Comparison of ENCODE assay signal across 8 cellular contexts in genomic region chr2:61177727-61178549, GRCh38. TPM values are rescaled to one million over a fixed set of nuclear protein-coding genes. Genes with fewer than 3 reads are reported as not detected.
DNase-seq lines count a peak whose midpoint lies in the region; ATAC-seq and TF ChIP-seq lines count a peak whose summit lies in the region.

No MANE protein-coding gene starts in this region.

- H4K20me1 ChIP-seq in PC-9 (ENCODE audit: insufficient read depth) = 0 out of 2 replicates have a peak, but pooled peaks cover 4% of the 10 kb centered on the region

- H3K9me3 ChIP-seq in PC-9 (ENCODE audit: insufficient read depth, low read depth) (no peaks in the 10 kb centered on the region), left ventricle myocardium inferior (replicated peaks) (no peaks in the 10 kb centered on the region)

- POLR2A ChIA-PET in PC-9 (lab: Charles Lee; ENCODE audit: unreplicated experiment) = interaction anchor here (0.6 to 1.3 kb wide), 6 partner anchors 29 to 595 kb away, joined by 3 to 5 read pairs (median 3); no protein-coding TSS in a partner anchor

- H3F3A ChIP-seq in PC-9 (ENCODE audit: insufficient read depth, low read depth) = no peaks in the 10 kb centered on the region

- peak overlapping the region; percentile 93 for H2AFZ ChIP-seq in PC-9

- CTCF ChIA-PET in PC-9 (lab: Charles Lee) = no interaction called here

- TSS peak; percentile 38 for BruUV-seq in PC-9 (replicated peaks; lab: Mats Ljungman, UMichigan)

- TF ChIP-seq CTCF in PC-9 (conservative IDR thresholded peaks at IDR 0.05) (no peak), left ventricle myocardium inferior (IDR thresholded peaks at IDR 0.05; ENCODE audit: borderline replicate concordance) (no peak)

- H3K4me3 ChIP-seq in PC-9 (peak overlapping the region; percentile 62), left ventricle myocardium inferior (peak overlapping the region; percentile 90)

- H3K27ac Mint-ChIP-seq in activated naive CD4-positive, alpha-beta T cell treated with anti-CD3 and anti-CD28 coated beads, Interleukin-2, amount 50 U/mL, for 72 hours = peak overlapping the region; percentile 89 to 96

- H3K27ac ChIP-seq in PC-9 = peak overlapping the region; percentile 89
- peak overlapping the region; percentile 99 for H3K27ac ChIP-seq in left ventricle myocardium inferior (replicated peaks)

- no peaks in the 10 kb centered on the region for H3K9me3 Mint-ChIP-seq in activated naive CD4-positive, alpha-beta T cell treated with anti-CD3 and anti-CD28 coated beads, Interleukin-2, amount 50 U/mL, for 72 hours

- peak overlapping the region; percentile 97 for H3K4me2 ChIP-seq in PC-9

- DNase-seq in PC-9 = no peak
- peak; percentile 49 to 64 for DNase-seq in activated naive CD4-positive, alpha-beta T cell treated with anti-CD3 and anti-CD28 coated beads, Interleukin-2, amount 50 U/mL, for 72 hours (ENCODE audit: low spot score in 2 of 2)
- DNase-seq in left ventricle myocardium inferior = peak; percentile 30
- DNase-seq in sciatic nerve (ENCODE audit: low spot score) = peak; percentile 67
- DNase-seq in 8988T = no peak
- no peak for DNase-seq in HuH-7.5 (ENCODE audit: low spot score)

- H3K9me2 ChIP-seq in PC-9 (ENCODE audit: insufficient read depth) = no peaks in the 10 kb centered on the region

- peaks cover 38% of the 10 kb centered on the region for H3K79me2 ChIP-seq in PC-9 (ENCODE audit: low read depth)

- intact Hi-C loops in PC-9 (cut with micrococcal nuclease; ENCODE audit: unreplicated experiment) = loop anchor here (2.0 to 10.0 kb wide), 2 partner anchors 33 to 163 kb away; partner anchors contain the start of genes PEX13 and PUS10
- intact Hi-C loops in left ventricle myocardium inferior (cut with micrococcal nuclease) = no loop called here
- intact Hi-C loops in sciatic nerve (cut with DNase I) = no loop called here

- peaks cover 46% of the 10 kb centered on the region in 2 donors for H3K36me3 Mint-ChIP-seq in activated naive CD4-positive, alpha-beta T cell treated with anti-CD3 and anti-CD28 coated beads, Interleukin-2, amount 50 U/mL, for 72 hours

- H3K36me3 ChIP-seq in PC-9 (ENCODE audit: low read depth) (peaks cover 34% of the 10 kb centered on the region), left ventricle myocardium inferior (peaks cover 22% of the 10 kb centered on the region)

- peaks cover 29% of the 10 kb centered on the region for H3K4me1 ChIP-seq in PC-9 (replicated peaks; ENCODE audit: insufficient read depth)
- H3K4me1 ChIP-seq in left ventricle myocardium inferior = peaks cover 68% of the 10 kb centered on the region

- no peaks in the 10 kb centered on the region for H3K27me3 ChIP-seq in PC-9 (ENCODE audit: insufficient read depth, low read depth)
- H3K27me3 ChIP-seq in left ventricle myocardium inferior (ENCODE audit: low read depth) = no peaks in the 10 kb centered on the region

- ATAC-seq in GM18498 (IDR thresholded peaks at IDR 0.05; ENCODE audit: unreplicated experiment) (peak; percentile 38), HG02623 (IDR thresholded peaks at IDR 0.05; ENCODE audit: unreplicated experiment) (peak; percentile 20), sciatic nerve (peak; percentile 2)
- peak; percentile 21 to 25 for ATAC-seq in activated naive CD4-positive, alpha-beta T cell treated with anti-CD3 and anti-CD28 coated beads, Interleukin-2, amount 50 U/mL, for 72 hours

RNA-seq across cellular contexts. Expression of gene C2orf74, which starts 15.9 kb away (rescaled TPM):
- total RNA-seq in PC-9 (2021) (19.2 and 22.6 TPM in 2 replicates), left ventricle myocardium inferior (33.7 TPM), sciatic nerve (28.4 TPM)
- 10 to 100 TPM in 1 of 2 donors, 1 to 10 TPM in 1; 9.7 to 14.4 TPM for total RNA-seq in activated naive CD4-positive, alpha-beta T cell treated with anti-CD3 and anti-CD28 coated beads, Interleukin-2, amount 50 U/mL, for 72 hours

Comparison
In these comparisons a context has a peak if more than half of its experiments do, and no peak if none do; other contexts are left out.
1. DNase-seq: peak in activated naive CD4-positive, alpha-beta T cell treated with anti-CD3 and anti-CD28 coated beads, Interleukin-2, amount 50 U/mL, for 72 hours (2 of 2), left ventricle myocardium inferior (single experiment) and sciatic nerve (single experiment); none in PC-9 (0 of 2), 8988T (single experiment) and HuH-7.5 (single experiment).
2. Peak in every context shown above with its lines, with median percentiles within 50 percentile points of each other: ATAC-seq.